In genomic region chr13:43905435-43906031, GRCh38 we compare ENCODE assay signal across 8 cellular contexts. TPM values are rescaled to one million over a fixed set of nuclear protein-coding genes. Genes with fewer than 3 reads are reported as not detected.
DNase-seq lines count a peak whose midpoint lies in the region; ATAC-seq and TF ChIP-seq lines count a peak whose summit lies in the region.

No MANE protein-coding gene starts in this region.

- intact Hi-C loops in A673 (cut with micrococcal nuclease; ENCODE audit: unreplicated experiment) = loop anchor here (2.0 to 10.0 kb wide), 3 partner anchors 565 to 1399 kb away; no protein-coding TSS in a partner anchor

- H3K4me3 ChIP-seq in A673 (ENCODE audit: low read depth, low read length, poor library complexity, severe bottlenecking) = no peak overlapping the region
- no peak overlapping the region for H3K4me3 ChIP-seq in SU-DHL-6 (ENCODE audit: insufficient read depth, low read length, poor library complexity, severe bottlenecking)
- no peak overlapping the region for H3K4me3 ChIP-seq in endodermal cell (ENCODE audit: low read length)

- H3K27ac ChIP-seq in A673 (ENCODE audit: low read depth, low read length, poor library complexity, severe bottlenecking) (no peak overlapping the region), SU-DHL-6 (ENCODE audit: low read depth, low read length) (no peak overlapping the region), endodermal cell (ENCODE audit: low read depth, low read length) (no peak overlapping the region)

- H3K9ac ChIP-seq in SU-DHL-6 (ENCODE audit: low read length) (no peak overlapping the region), endodermal cell (ENCODE audit: extremely low read depth, low read length, poor library complexity, severe bottlenecking) (no peak overlapping the region)

- H3K36me3 ChIP-seq in A673 (ENCODE audit: insufficient read depth, low read length, poor library complexity, severe bottlenecking) = no peaks in the 10 kb centered on the region
- H3K36me3 ChIP-seq in SU-DHL-6 (ENCODE audit: low read length) = no peaks in the 10 kb centered on the region
- no peaks in the 10 kb centered on the region for H3K36me3 ChIP-seq in endodermal cell (ENCODE audit: control insufficient read depth, insufficient read depth, low read length)

- CTCF ChIA-PET in A673 (lab: Charles Lee) = interaction anchor here (0.6 to 1.1 kb wide), 3 partner anchors 108 to 211 kb away, joined by 3 to 4 read pairs (median 3); no protein-coding TSS in a partner anchor

- H3K4me1 Mint-ChIP-seq in endodermal cell (no peaks in the 10 kb centered on the region), memory B cell (no peaks in the 10 kb centered on the region)

- no peak overlapping the region for H3K4me2 ChIP-seq in SU-DHL-6 (ENCODE audit: low read depth, low read length, poor library complexity, severe bottlenecking)

- ATAC-seq in memory B cell (ENCODE audit: low read depth) = peak; percentile 63
- no peak for ATAC-seq in HG03159 (IDR thresholded peaks at IDR 0.05; ENCODE audit: unreplicated experiment)
- ATAC-seq in GM18517 (IDR thresholded peaks at IDR 0.05; ENCODE audit: unreplicated experiment) = no peak

- BruUV-seq in A673 (replicated peaks; lab: Mats Ljungman, UMichigan) = no TSS peak

- H2AFZ ChIP-seq in SU-DHL-6 (ENCODE audit: low read depth, low read length, severe bottlenecking) = no peak overlapping the region

- H3K27me3 ChIP-seq in A673 (replicated peaks; ENCODE audit: insufficient read depth, low read depth, low read length, poor library complexity) = no peaks in the 10 kb centered on the region
- no peaks in the 10 kb centered on the region for H3K27me3 ChIP-seq in SU-DHL-6 (ENCODE audit: low read length)
- H3K27me3 ChIP-seq in endodermal cell (ENCODE audit: control insufficient read depth, insufficient read depth, low read length, poor library complexity, severe bottlenecking) = no peaks in the 10 kb centered on the region

- no peaks in the 10 kb centered on the region for H4K20me1 ChIP-seq in SU-DHL-6 (ENCODE audit: low read depth, low read length)

- H3K9me3 Mint-ChIP-seq in endodermal cell (no peaks in the 10 kb centered on the region), memory B cell (no peaks in the 10 kb centered on the region)

- H3K79me2 ChIP-seq in SU-DHL-6 (ENCODE audit: insufficient read depth, low read length) = no peaks in the 10 kb centered on the region

- no peaks in the 10 kb centered on the region for H3K9me2 ChIP-seq in SU-DHL-6 (replicated peaks; ENCODE audit: insufficient read depth, low read length)

- no peak overlapping the region for H3K4me3 Mint-ChIP-seq in endodermal cell
- no peak overlapping the region for H3K4me3 Mint-ChIP-seq in memory B cell

- peak; percentile 78 for TF ChIP-seq CTCF in A673 (conservative IDR thresholded peaks at IDR 0.05; ENCODE audit: low read depth, low read length)
- TF ChIP-seq CTCF in SU-DHL-6 (IDR thresholded peaks at IDR 0.05; ENCODE audit: insufficient read depth, low read length, poor library complexity, severe bottlenecking) = peak; percentile 59
- peak; percentile 86 for TF ChIP-seq CTCF in endodermal cell (conservative IDR thresholded peaks at IDR 0.05)

- H3K4me1 ChIP-seq in A673 (ENCODE audit: insufficient read depth, low read length, poor library complexity, severe bottlenecking) = no peaks in the 10 kb centered on the region
- H3K4me1 ChIP-seq in endodermal cell (ENCODE audit: control insufficient read depth, insufficient read depth, low read length) = no peaks in the 10 kb centered on the region

- peak; percentile 76 for DNase-seq in A673 (ENCODE audit: low spot score)
- DNase-seq in GM03348 (ENCODE audit: low spot score) = peak; percentile 64
- DNase-seq in NCI-H1092 (lab: John Stamatoyannopoulos, UW) = peak; percentile 40
- peak; percentile 63 for DNase-seq in endodermal cell
- peak in 1 of 2 donors; percentile 60 for DNase-seq in memory B cell (ENCODE audit: low spot score in 2 of 2)

- H3K27me3 Mint-ChIP-seq in endodermal cell (ENCODE audit: insufficient read depth) (peaks cover 2% of the 10 kb centered on the region), memory B cell (peaks cover 14% of the 10 kb centered on the region)

- H3K9me3 ChIP-seq in A673 (ENCODE audit: low read depth, low read length, poor library complexity, severe bottlenecking) = no peaks in the 10 kb centered on the region
- no peaks in the 10 kb centered on the region for H3K9me3 ChIP-seq in SU-DHL-6 (ENCODE audit: insufficient read depth, low read length)
- no peaks in the 10 kb centered on the region for H3K9me3 ChIP-seq in endodermal cell (ENCODE audit: control insufficient read depth, low read length)

- H3F3A ChIP-seq in SU-DHL-6 (ENCODE audit: insufficient read depth) = no peaks in the 10 kb centered on the region

- POLR2A ChIA-PET in A673 (lab: Charles Lee; ENCODE audit: low non-redundant PET) = no interaction called here

- no peaks in the 10 kb centered on the region for H3K36me3 Mint-ChIP-seq in endodermal cell (ENCODE audit: low read depth)
- H3K36me3 Mint-ChIP-seq in memory B cell = no peaks in the 10 kb centered on the region

- 0 to 4% methylated on average over 3 of the region's 3 CpGs for WGBS in endodermal cell (ENCODE audit: insufficient coverage in 1 of 2, insufficient read length in 1 of 2), 2 experiments

- H3K27ac Mint-ChIP-seq in endodermal cell = no peak overlapping the region
- H3K27ac Mint-ChIP-seq in memory B cell = no peak overlapping the region

RNA-seq across cellular contexts. Expression of gene LACC1, which starts 25.8 kb away (rescaled TPM):
- total RNA-seq in A673 (2021) (0.47 and 0.59 TPM in 2 replicates), endodermal cell (1 to 10 TPM; 1.3 to 2.0 TPM)
- polyA plus RNA-seq in endodermal cell (2013, experiment 1 of 2) = 0.89 TPM
- 0.79 TPM for polyA plus RNA-seq in endodermal cell (2013, experiment 2 of 2)

RNA-seq across cellular contexts. Expression of gene CCDC122, which starts 26.0 kb away (rescaled TPM):
- total RNA-seq in A673 (2021) (1.2 and 2.6 TPM in 2 replicates), endodermal cell (10 to 100 TPM; 10.2 to 11.5 TPM)
- polyA plus RNA-seq in endodermal cell (2013, experiment 1 of 2) = 6.8 TPM
- 4.4 TPM for polyA plus RNA-seq in endodermal cell (2013, experiment 2 of 2)
